In genomic region chr9:95810133-95810532, GRCh38 we compare ENCODE assay signal across 18 cellular contexts.
"Had no signal": no experiment of that assay in that cellular context is flagged by ENCODE, and none has a peak within 500 bp of the region (broad histone marks: within the 10 kb centered on the region; RNA-seq: fewer than 3 reads in every experiment).

No MANE protein-coding gene starts in this region.

- H3K27me3 ChIP-seq: colonic mucosa, dorsolateral prefrontal cortex, gastroesophageal sphincter, heart left ventricle, transverse colon, uterus had no signal

- H3K27ac ChIP-seq: colonic mucosa, heart left ventricle, neutrophil, parathyroid adenoma, transverse colon, uterus, VCaP had no signal

- H3K9ac ChIP-seq: parathyroid adenoma had no signal

- H3K4me1 ChIP-seq: colonic mucosa, parathyroid adenoma, uterus had no signal

- H3K36me3 ChIP-seq: colonic mucosa, neutrophil, transverse colon, uterus had no signal

- ATAC-seq: effector memory CD8-positive, alpha-beta T cell; gastroesophageal sphincter; heart left ventricle; right cardiac atrium had no signal

- H3K4me3 ChIP-seq: colonic mucosa, dorsolateral prefrontal cortex, gastroesophageal sphincter, heart left ventricle, transverse colon, uterus had no signal

- H2AFZ ChIP-seq: parathyroid adenoma had no signal

- H3K79me2 ChIP-seq: parathyroid adenoma had no signal

- FAIRE-seq: bronchial epithelial cell, islet of Langerhans had no signal

- H3K9me3 ChIP-seq: colonic mucosa, gastroesophageal sphincter, heart left ventricle, neutrophil, transverse colon, uterus had no signal

- DNase-seq: activated CD4-positive, alpha-beta T cell treated with anti-CD3 and anti-CD28 coated beads, Interleukin-2, amount 50 U/mL, for 48 hours; activated naive CD4-positive, alpha-beta T cell treated with anti-CD3 and anti-CD28 coated beads, Interleukin-2, amount 10 ng/mL, durations not matched to agents 7 days and 5 days; activated T-cell treated with anti-CD3 and anti-CD28 coated beads, Interleukin-2, amount 50 U/mL, for 48 hours; amygdala; colonic mucosa; dorsolateral prefrontal cortex; effector memory CD8-positive, alpha-beta T cell; heart left ventricle; right cardiac atrium; stimulated activated CD4-positive, alpha-beta T cell treated with anti-CD3 and anti-CD28 coated beads, Interleukin-4, amount 100 ng/mL, for 4 hours; transverse colon; uterus had no signal
